Comparison of ENCODE assay signal across 9 cellular contexts in genomic region chr12:107131832-107132616, GRCh38. TPM values are rescaled to one million over a fixed set of nuclear protein-coding genes. Genes with fewer than 3 reads are reported as not detected.
A peak's percentile ranks its signal among the peaks of the same experiment; 100 is the strongest.
DNase-seq lines count a peak whose midpoint lies in the region; ATAC-seq and TF ChIP-seq lines count a peak whose summit lies in the region.
"Had no signal": no experiment of that assay in that cellular context is flagged by ENCODE, and none has a peak within 500 bp of the region (broad histone marks: within the 10 kb centered on the region; RNA-seq: fewer than 3 reads in every experiment).

No MANE protein-coding gene starts in this region.

- H3K27me3 ChIP-seq in Peyer's patch (no peaks in the 10 kb centered on the region), upper lobe of right lung (no peaks in the 10 kb centered on the region)

- H3K4me1 ChIP-seq in Peyer's patch (no peaks in the 10 kb centered on the region), upper lobe of right lung (no peaks in the 10 kb centered on the region)

- no peak overlapping the region for H3K27ac ChIP-seq in Peyer's patch
- peak overlapping the region; percentile 2 for H3K27ac ChIP-seq in cingulate gyrus (ENCODE audit: low read depth, low read length)
- no peak overlapping the region for H3K27ac ChIP-seq in upper lobe of right lung

- H3K36me3 ChIP-seq in Peyer's patch (no peaks in the 10 kb centered on the region), upper lobe of right lung (no peaks in the 10 kb centered on the region)

- peak; percentile 1 for DNase-seq in SKM-1 treated with dmso at 0.1 percent for 144 hours (lab: John Stamatoyannopoulos, UW; ENCODE audit: unreplicated experiment)
- DNase-seq in SKM-1 (lab: John Stamatoyannopoulos, UW; ENCODE audit: unreplicated experiment): no peak
- peak; percentile 73 for DNase-seq in LoVo (ENCODE audit: low spot score)
- peak in 1 of 3 donors; percentile 49 for DNase-seq in Peyer's patch
- DNase-seq in left colon: no peak
- DNase-seq in upper lobe of right lung: no peak
- DNase-seq: activated T-cell treated with anti-CD3 and anti-CD28 coated beads, Interleukin-2, amount 50 U/mL, for 4 hours had no signal

- H3K4me3 ChIP-seq in Peyer's patch: no peak overlapping the region
- H3K4me3 ChIP-seq in upper lobe of right lung: no peak overlapping the region

- peak; percentile 57 for ATAC-seq in left colon
- ATAC-seq in upper lobe of right lung: peak; percentile 77
- ATAC-seq in GM19463 (IDR thresholded peaks at IDR 0.05; ENCODE audit: unreplicated experiment): no peak

- no peaks in the 10 kb centered on the region for H3K9me3 ChIP-seq in Peyer's patch
- no peaks in the 10 kb centered on the region for H3K9me3 ChIP-seq in upper lobe of right lung

- TF ChIP-seq POLR2A in Peyer's patch (IDR thresholded peaks at IDR 0.05): no peak

- TF ChIP-seq CTCF in Peyer's patch (IDR thresholded peaks at IDR 0.05) (peak; percentile 55 to 89 (median 81)), upper lobe of right lung (IDR thresholded peaks at IDR 0.05) (peak; percentile 78)

- intact Hi-C loops in left colon (cut with DNase I, micrococcal nuclease): loop anchor here (2.0 to 5.0 kb wide), 2 partner anchors 475 kb away; no protein-coding TSS in a partner anchor
- intact Hi-C loops in upper lobe of right lung (cut with DNase I): no loop called here

RNA-seq across cellular contexts. Expression of gene CRY1, which starts 38.7 kb away (rescaled TPM):
- total RNA-seq in Peyer's patch: 10 to 100 TPM; 32.4 to 64.4 (median 47.6) TPM
- total RNA-seq in left colon: 10 to 100 TPM; 11.6 to 12.2 TPM
- total RNA-seq in upper lobe of right lung: 16.9 TPM

Comparison
In these comparisons a context has a peak if more than half of its experiments do, and no peak if none do; other contexts are left out.
1. DNase-seq: peak in SKM-1 treated with dmso at 0.1 percent for 144 hours (single experiment) and LoVo (single experiment); none in SKM-1 (single experiment), left colon (0 of 2) and upper lobe of right lung (single experiment).